Comparison of ENCODE assay signal across 1 cellular context in the genomic region with DNA sequence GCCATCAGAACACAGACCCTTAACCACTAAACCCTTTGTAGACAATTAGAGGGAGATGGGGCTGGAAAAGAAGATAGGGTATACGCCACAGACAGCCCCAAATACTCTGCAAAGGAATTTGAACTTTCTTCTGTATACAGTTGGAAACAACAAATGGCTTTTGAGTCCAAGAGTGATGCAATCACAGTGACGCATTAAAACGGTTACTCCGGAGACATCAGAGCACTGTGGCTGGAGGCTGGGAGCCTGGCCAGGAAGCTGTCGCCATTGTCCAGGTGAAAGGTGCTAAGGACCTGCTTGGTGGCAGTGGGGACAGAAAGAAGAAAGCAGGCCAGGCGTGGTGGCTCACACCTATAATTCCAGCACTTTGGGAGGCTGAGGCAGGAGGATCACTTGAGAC.
TF ChIP-seq lines count a peak whose summit lies in the region.

No MANE protein-coding gene starts in this region.

TF ChIP-seq in K562, 482 proteins besides CTCF, POLR2A, EP300 and RAD21:
- 0 out of 2 replicates have a peak, but pooled peaks have one; percentile 22 for TF ChIP-seq ZNF121 (CRISPR knock-in tag; conservative IDR thresholded peaks at IDR 0.05)
- no peak for TF ChIP-seq AFF4 (CRISPR knock-in tag; IDR thresholded peaks at IDR 0.05)
- TF ChIP-seq ATF4 (CRISPR knock-in tag; IDR thresholded peaks at IDR 0.05): 0 out of 2 replicates have a peak, but pooled peaks have one; percentile 20
- TF ChIP-seq SMAD2 (IDR thresholded peaks at IDR 0.05; ENCODE audit: low read depth, low read length): no peak
- TF ChIP-seq ATF3 (IDR thresholded peaks at IDR 0.05): peak; percentile 71
- no peak for TF ChIP-seq ATF3 (CRISPR knock-in tag; conservative IDR thresholded peaks at IDR 0.05)
- TF ChIP-seq ZKSCAN8 (CRISPR knock-in tag; IDR thresholded peaks at IDR 0.05): peak; percentile 88
- no peak for TF ChIP-seq CEBPG (CRISPR knock-in tag; IDR thresholded peaks at IDR 0.05)
- TF ChIP-seq CEBPG (tag; conservative IDR thresholded peaks at IDR 0.05 in 1 of 2, IDR thresholded peaks at IDR 0.05 in 1 of 2): peak; percentile 72 to 74; a peak in 3 of 4 replicates
- TF ChIP-seq, protein P1, sequence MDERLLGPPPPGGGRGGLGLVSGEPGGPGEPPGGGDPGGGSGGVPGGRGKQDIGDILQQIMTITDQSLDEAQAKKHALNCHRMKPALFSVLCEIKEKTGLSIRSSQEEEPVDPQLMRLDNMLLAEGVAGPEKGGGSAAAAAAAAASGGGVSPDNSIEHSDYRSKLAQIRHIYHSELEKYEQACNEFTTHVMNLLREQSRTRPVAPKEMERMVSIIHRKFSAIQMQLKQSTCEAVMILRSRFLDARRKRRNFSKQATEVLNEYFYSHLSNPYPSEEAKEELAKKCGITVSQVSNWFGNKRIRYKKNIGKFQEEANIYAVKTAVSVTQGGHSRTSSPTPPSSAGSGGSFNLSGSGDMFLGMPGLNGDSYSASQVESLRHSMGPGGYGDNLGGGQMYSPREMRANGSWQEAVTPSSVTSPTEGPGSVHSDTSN (CRISPR knock-in tag; IDR thresholded peaks at IDR 0.05; ENCODE audit: low read depth): no peak
- TF ChIP-seq, protein P1 (tag; conservative IDR thresholded peaks at IDR 0.05; ENCODE audit: low read depth): no peak
- TF ChIP-seq CEBPB (tag; IDR thresholded peaks at IDR 0.05): peak; percentile 72
- TF ChIP-seq, protein P2, sequence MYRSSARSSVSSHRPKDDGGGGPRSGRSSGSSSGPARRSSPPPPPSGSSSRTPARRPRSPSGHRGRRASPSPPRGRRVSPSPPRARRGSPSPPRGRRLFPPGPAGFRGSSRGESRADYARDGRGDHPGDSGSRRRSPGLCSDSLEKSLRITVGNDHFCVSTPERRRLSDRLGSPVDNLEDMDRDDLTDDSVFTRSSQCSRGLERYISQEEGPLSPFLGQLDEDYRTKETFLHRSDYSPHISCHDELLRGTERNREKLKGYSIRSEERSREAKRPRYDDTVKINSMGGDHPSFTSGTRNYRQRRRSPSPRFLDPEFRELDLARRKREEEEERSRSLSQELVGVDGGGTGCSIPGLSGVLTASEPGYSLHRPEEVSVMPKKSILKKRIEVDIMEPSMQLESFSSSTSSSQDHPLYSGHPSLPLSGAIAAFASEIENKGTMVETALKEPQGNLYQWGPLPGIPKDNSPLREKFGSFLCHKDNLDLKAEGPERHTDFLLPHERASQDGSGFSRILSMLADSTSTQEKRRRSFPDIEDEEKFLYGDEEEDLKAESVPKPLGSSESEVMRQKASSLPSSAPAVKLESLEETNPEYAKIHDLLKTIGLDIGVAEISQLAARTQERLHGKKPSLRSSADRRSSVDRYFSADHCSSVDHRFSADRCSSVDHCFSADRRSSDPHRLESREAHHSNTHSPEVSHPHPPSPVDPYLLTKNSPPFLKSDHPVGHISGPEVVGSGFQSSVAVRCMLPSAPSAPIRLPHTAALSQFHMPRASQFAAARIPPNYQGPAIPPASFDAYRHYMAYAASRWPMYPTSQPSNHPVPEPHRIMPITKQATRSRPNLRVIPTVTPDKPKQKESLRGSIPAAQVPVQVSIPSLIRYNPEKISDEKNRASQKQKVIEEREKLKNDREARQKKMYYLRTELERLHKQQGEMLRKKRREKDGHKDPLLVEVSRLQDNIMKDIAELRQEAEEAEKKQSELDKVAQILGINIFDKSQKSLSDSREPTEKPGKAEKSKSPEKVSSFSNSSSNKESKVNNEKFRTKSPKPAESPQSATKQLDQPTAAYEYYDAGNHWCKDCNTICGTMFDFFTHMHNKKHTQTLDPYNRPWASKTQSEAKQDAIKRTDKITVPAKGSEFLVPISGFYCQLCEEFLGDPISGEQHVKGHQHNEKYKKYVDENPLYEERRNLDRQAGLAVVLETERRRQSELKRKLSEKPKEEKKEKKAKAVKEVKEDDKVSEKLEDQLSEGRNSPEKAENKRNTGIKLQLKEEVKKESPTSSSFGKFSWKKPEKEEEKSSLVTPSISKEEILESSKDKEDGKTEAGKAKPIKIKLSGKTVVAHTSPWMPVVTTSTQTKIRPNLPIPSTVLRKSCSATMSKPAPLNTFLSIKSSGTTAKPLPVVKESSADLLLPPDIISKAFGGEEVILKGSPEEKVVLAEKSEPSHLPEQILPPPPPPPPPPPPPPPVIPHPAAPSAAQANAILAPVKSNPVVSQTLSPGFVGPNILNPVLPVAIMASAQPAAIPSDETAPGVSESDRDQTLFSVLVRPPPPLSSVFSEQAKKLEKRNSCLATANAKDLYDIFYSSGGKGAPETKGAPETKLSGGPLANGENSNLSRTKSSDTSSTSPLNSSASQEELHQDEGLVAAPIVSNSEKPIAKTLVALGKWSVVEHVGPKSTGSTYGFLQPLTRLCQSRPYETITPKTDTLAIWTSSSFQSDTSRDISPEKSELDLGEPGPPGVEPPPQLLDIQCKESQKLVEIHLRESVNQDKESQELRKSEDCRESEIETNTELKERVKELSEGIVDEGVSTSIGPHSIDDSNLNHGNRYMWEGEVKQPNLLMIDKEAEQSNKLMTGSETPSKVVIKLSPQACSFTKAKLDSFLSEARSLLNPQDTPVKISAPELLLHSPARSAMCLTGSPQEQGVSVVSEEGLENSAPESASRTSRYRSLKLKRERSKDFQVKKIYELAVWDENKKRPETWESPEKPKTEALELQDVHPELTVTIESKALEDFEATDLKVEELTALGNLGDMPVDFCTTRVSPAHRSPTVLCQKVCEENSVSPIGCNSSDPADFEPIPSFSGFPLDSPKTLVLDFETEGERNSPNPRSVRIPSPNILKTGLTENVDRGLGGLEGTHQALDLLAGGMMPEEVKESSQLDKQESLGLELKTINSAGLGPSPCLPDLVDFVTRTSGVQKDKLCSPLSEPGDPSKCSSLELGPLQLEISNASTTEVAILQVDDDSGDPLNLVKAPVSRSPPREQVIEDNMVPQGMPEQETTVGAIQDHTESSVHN (IDR thresholded peaks at IDR 0.05; ENCODE audit: borderline replicate concordance in 1 of 2, low read depth in 1 of 2): no peak
- 0 out of 2 replicates have a peak, but pooled peaks have one; percentile 12 for TF ChIP-seq ZSCAN32 (CRISPR knock-in tag; IDR thresholded peaks at IDR 0.05)
- TF ChIP-seq ZNF165 (CRISPR knock-in tag; IDR thresholded peaks at IDR 0.05; ENCODE audit: borderline replicate concordance): no peak
TF ChIP-seq in K562: peak in this region for 7.
